Comparison of ENCODE assay signal across 15 cellular contexts in genomic region chr2:160309585-160309984, GRCh38.
DNase-seq lines count a peak whose midpoint lies in the region; ATAC-seq and TF ChIP-seq lines count a peak whose summit lies in the region.
"Had no signal": no experiment of that assay in that cellular context is flagged by ENCODE, and none has a peak within 500 bp of the region (broad histone marks: within the 10 kb centered on the region; RNA-seq: fewer than 3 reads in every experiment).

No MANE protein-coding gene starts in this region.

- H3K4me3 ChIP-seq in ACC112 (ENCODE audit: low read depth, low read length) (peak overlapping the region; percentile 23; the same call in 1 of the 2 replicates), GM23248 (peak overlapping the region; percentile 38), breast epithelium (no peak overlapping the region), mesenchymal stem cell (ENCODE audit: insufficient read depth in 1 of 2, low read depth in 1 of 2, low read length in 2 of 2) (peak overlapping the region in 1 of 2 experiments; percentile 2), vagina (no peak overlapping the region)
- H3K4me3 ChIP-seq: GM12878 had no signal

- H3K23ac ChIP-seq in mesenchymal stem cell (ENCODE audit: low read length in 2 of 2), result no peak overlapping the region

- ATAC-seq in GM18867 (IDR thresholded peaks at IDR 0.05; ENCODE audit: unreplicated experiment), result no peak
- ATAC-seq: activated CD8-positive, alpha-beta T cell treated with anti-CD3 and anti-CD28 coated beads, Interleukin-2, amount 10 ng/mL, durations not matched to agents 7 days and 5 days; GM12878 had no signal

- H3K18ac ChIP-seq in mesenchymal stem cell (ENCODE audit: low read depth in 1 of 2, low read length in 2 of 2), result no peak overlapping the region

- peak overlapping the region; percentile 83 for H3K4me2 ChIP-seq in GM23248 (ENCODE audit: unreplicated experiment)
- H3K4me2 ChIP-seq in mesenchymal stem cell (ENCODE audit: low read length, poor library complexity, severe bottlenecking), result no peak overlapping the region

- H3K9me3 ChIP-seq in GM23248 (ENCODE audit: low read depth) (no peaks in the 10 kb centered on the region), breast epithelium (no peaks in the 10 kb centered on the region), mesenchymal stem cell (ENCODE audit: control insufficient read depth, low read length) (no peaks in the 10 kb centered on the region), vagina (no peaks in the 10 kb centered on the region)

- peaks cover 59% of the 10 kb centered on the region for H3K4me1 ChIP-seq in ACC112 (ENCODE audit: control insufficient read depth, insufficient read depth, low read length, unreplicated experiment)
- peaks cover 71% of the 10 kb centered on the region for H3K4me1 ChIP-seq in GM23248 (ENCODE audit: insufficient read depth)
- H3K4me1 ChIP-seq in breast epithelium, result no peaks in the 10 kb centered on the region
- H3K4me1 ChIP-seq in mesenchymal stem cell (ENCODE audit: control insufficient read depth, insufficient read depth, low read depth, low read length), result peaks cover 4% of the 10 kb centered on the region
- H3K4me1 ChIP-seq in vagina, result peaks cover 15% of the 10 kb centered on the region

- H3K4ac ChIP-seq in mesenchymal stem cell (ENCODE audit: low read depth in 1 of 2, low read length in 2 of 2), result no peak overlapping the region

- no peaks in the 10 kb centered on the region for H3K9me2 ChIP-seq in GM23248 (ENCODE audit: insufficient read depth)

- H2BK15ac ChIP-seq in mesenchymal stem cell (ENCODE audit: low read depth, poor library complexity, severe bottlenecking), result no peak overlapping the region

- H3F3A ChIP-seq in GM23248 (ENCODE audit: insufficient read depth), result peaks cover 69% of the 10 kb centered on the region

- TF ChIP-seq CTCF in breast epithelium (IDR thresholded peaks at IDR 0.05) (no peak), vagina (IDR thresholded peaks at IDR 0.05) (no peak)

- H2BK120ac ChIP-seq in mesenchymal stem cell (ENCODE audit: low read depth, low read length), result no peak overlapping the region

- peak overlapping the region; percentile 81 for H3K9ac ChIP-seq in GM23248
- H3K9ac ChIP-seq in mesenchymal stem cell (ENCODE audit: low read length), result peak overlapping the region; percentile 88

- TF ChIP-seq POLR2A in breast epithelium (IDR thresholded peaks at IDR 0.05), result no peak
- no peak for TF ChIP-seq POLR2A in vagina (IDR thresholded peaks at IDR 0.05)

- H4K8ac ChIP-seq in mesenchymal stem cell (ENCODE audit: low read length), result no peak overlapping the region

- H2BK12ac ChIP-seq in mesenchymal stem cell (ENCODE audit: low read length in 2 of 2), result no peak overlapping the region

- H3K27ac ChIP-seq in ACC112 (ENCODE audit: low read depth, low read length) (peak overlapping the region; percentile 90), GM23248 (peak overlapping the region; percentile 98), breast epithelium (peak overlapping the region; percentile 1 to 66), mesenchymal stem cell (ENCODE audit: low read length, poor library complexity, severe bottlenecking) (peak overlapping the region; percentile 62), vagina (no peak overlapping the region)
- H3K27ac ChIP-seq: RWPE1 had no signal

- H3K79me2 ChIP-seq in ACC112 (ENCODE audit: control insufficient read depth, insufficient read depth, low read length, unreplicated experiment) (peaks cover 55% of the 10 kb centered on the region), GM23248 (ENCODE audit: insufficient read depth) (peaks cover 86% of the 10 kb centered on the region)

- intact Hi-C loops in breast epithelium (cut with DNase I; ENCODE audit: low total_unique reads), result no loop called here
- intact Hi-C loops in vagina (cut with DNase I), result no loop called here

- no peak overlapping the region for H2AFZ ChIP-seq in ACC112 (ENCODE audit: low read length, unreplicated experiment)
- no peak overlapping the region for H2AFZ ChIP-seq in GM23248
- H2AFZ ChIP-seq in mesenchymal stem cell (ENCODE audit: low read depth, low read length), result no peak overlapping the region

- H3K36me3 ChIP-seq in ACC112 (ENCODE audit: insufficient read depth, low read length), result peaks cover 40% of the 10 kb centered on the region
- H3K36me3 ChIP-seq in GM23248 (ENCODE audit: low read depth), result peaks cover 42% of the 10 kb centered on the region
- no peaks in the 10 kb centered on the region for H3K36me3 ChIP-seq in breast epithelium
- peaks cover 0 to 80% of the 10 kb centered on the region in 2 experiments for H3K36me3 ChIP-seq in mesenchymal stem cell (ENCODE audit: control insufficient read depth in 1 of 2, insufficient read depth in 2 of 2, low read depth in 1 of 2, low read length in 2 of 2)
- peaks cover 0 to 12% of the 10 kb centered on the region in 2 donors for H3K36me3 ChIP-seq in vagina

- no peak overlapping the region for H3K14ac ChIP-seq in mesenchymal stem cell (ENCODE audit: low read length in 2 of 2)

- no peak overlapping the region for H2AK5ac ChIP-seq in mesenchymal stem cell (ENCODE audit: low read length, severe bottlenecking)

- H3K27me3 ChIP-seq in ACC112 (ENCODE audit: insufficient read depth, low read length), result no peaks in the 10 kb centered on the region
- no peaks in the 10 kb centered on the region for H3K27me3 ChIP-seq in GM23248 (replicated peaks; ENCODE audit: insufficient read depth)
- no peaks in the 10 kb centered on the region for H3K27me3 ChIP-seq in breast epithelium
- no peaks in the 10 kb centered on the region for H3K27me3 ChIP-seq in mesenchymal stem cell (ENCODE audit: control insufficient read depth in 1 of 2, insufficient read depth in 1 of 2, low read length in 2 of 2)
- no peaks in the 10 kb centered on the region for H3K27me3 ChIP-seq in vagina

- H2BK5ac ChIP-seq in mesenchymal stem cell (ENCODE audit: low read depth, low read length, poor library complexity, severe bottlenecking), result no peak overlapping the region

- DNase-seq in GM23248 (peak; percentile 77), breast epithelium (ENCODE audit: low spot score in 2 of 2) (no peak), mesenchymal stem cell (peak; percentile 45), vagina (ENCODE audit: extremely low spot score in 2 of 2) (no peak), AG08396 (ENCODE audit: low spot score) (no peak), HuH-7.5 (ENCODE audit: low spot score) (no peak)
- DNase-seq: activated CD8-positive, alpha-beta T cell treated with anti-CD3 and anti-CD28 coated beads, Interleukin-2, amount 10 ng/mL, durations not matched to agents 7 days and 5 days; DMS79 treated with DMSO at 0.1 percent for 48 hours; erythroblast; NCI-H146; posterior cingulate gyrus had no signal

- no peak overlapping the region for H4K91ac ChIP-seq in mesenchymal stem cell (ENCODE audit: low read length)

- peaks cover 10% of the 10 kb centered on the region for H3K79me1 ChIP-seq in mesenchymal stem cell (replicated peaks; ENCODE audit: low read length, poor library complexity, severe bottlenecking)

- in situ Hi-C loops in GM23248 (cut with MboI), result no loop called here

- H4K20me1 ChIP-seq in GM23248 (ENCODE audit: insufficient read depth), result no peaks in the 10 kb centered on the region

Comparison
In these comparisons a context has a peak if more than half of its experiments do, and no peak if none do; other contexts are left out.
1. H3K4me3 ChIP-seq: peak in ACC112 (single experiment) and GM23248 (single experiment); none in breast epithelium (0 of 3) and vagina (0 of 2).
2. DNase-seq: peak in GM23248 (single experiment) and mesenchymal stem cell (single experiment); none in breast epithelium (0 of 2), vagina (0 of 2), AG08396 (single experiment) and HuH-7.5 (single experiment).